ENCODE assay signal across 25 cellular contexts in genomic region chr12:79847417-79847816, GRCh38.
DNase-seq lines count a peak whose midpoint lies in the region; ATAC-seq, FAIRE-seq and TF ChIP-seq lines count a peak whose summit lies in the region.
"Had no signal": no experiment of that assay in that cellular context is flagged by ENCODE, and none has a peak within 500 bp of the region (broad histone marks: within the 10 kb centered on the region; RNA-seq: fewer than 3 reads in every experiment).

No MANE protein-coding gene starts in this region.

- peaks cover 41 to 63% (median 54%) of the 10 kb centered on the region in 4 donors for H3K4me1 Mint-ChIP-seq in CD4-positive, alpha-beta memory T cell
- H3K4me1 Mint-ChIP-seq in central memory CD8-positive, alpha-beta T cell = peaks cover 68% of the 10 kb centered on the region
- H3K4me1 Mint-ChIP-seq in natural killer cell = peaks cover 54 to 62% of the 10 kb centered on the region in 2 donors

- ATAC-seq in central memory CD8-positive, alpha-beta T cell (replicated peaks; ENCODE audit: extremely low read depth, poor library complexity, severe bottlenecking) = no peak
- ATAC-seq in natural killer cell = no peak
- ATAC-seq in HG03280 (IDR thresholded peaks at IDR 0.05; ENCODE audit: unreplicated experiment) = no peak
- no peak for ATAC-seq in GM21619 (IDR thresholded peaks at IDR 0.05; ENCODE audit: unreplicated experiment)
- ATAC-seq: left lobe of liver, Panc1 had no signal

- H3K36me3 Mint-ChIP-seq in CD4-positive, alpha-beta memory T cell = peaks cover 27 to 47% of the 10 kb centered on the region in 2 donors
- peaks cover 29% of the 10 kb centered on the region for H3K36me3 Mint-ChIP-seq in central memory CD8-positive, alpha-beta T cell (ENCODE audit: insufficient read depth)
- peaks cover 26% of the 10 kb centered on the region for H3K36me3 Mint-ChIP-seq in natural killer cell

- H3K9me3 ChIP-seq in CD4-positive, alpha-beta memory T cell (ENCODE audit: control insufficient read depth in 1 of 2, low read length in 2 of 2) = no peaks in the 10 kb centered on the region
- H3K9me3 ChIP-seq: prostate gland, sigmoid colon, tibial artery had no signal

- no peak overlapping the region for H3K4me3 ChIP-seq in CD4-positive, alpha-beta memory T cell (ENCODE audit: low read length in 2 of 2)
- H3K4me3 ChIP-seq: prostate gland, sigmoid colon, stomach, tibial artery had no signal

- TF ChIP-seq CTCF in natural killer cell (IDR thresholded peaks at IDR 0.05) = no peak

- H3K27me3 Mint-ChIP-seq in CD4-positive, alpha-beta memory T cell = no peaks in the 10 kb centered on the region
- H3K27me3 Mint-ChIP-seq in central memory CD8-positive, alpha-beta T cell = no peaks in the 10 kb centered on the region
- H3K27me3 Mint-ChIP-seq in natural killer cell (ENCODE audit: low read depth in 2 of 2) = no peaks in the 10 kb centered on the region
- H3K27me3 Mint-ChIP-seq: activated naive CD8-positive, alpha-beta T cell; CD4-positive, alpha-beta T cell had no signal

- H3K36me3 ChIP-seq in CD4-positive, alpha-beta memory T cell (ENCODE audit: insufficient read depth, low read length) = peaks cover 14% of the 10 kb centered on the region
- H3K36me3 ChIP-seq: prostate gland had no signal

- H3K4me3 Mint-ChIP-seq in CD4-positive, alpha-beta memory T cell = peak overlapping the region in 1 of 8 donors; percentile 2
- no peak overlapping the region for H3K4me3 Mint-ChIP-seq in central memory CD8-positive, alpha-beta T cell
- H3K4me3 Mint-ChIP-seq in natural killer cell = peak overlapping the region; percentile 1
- H3K4me3 Mint-ChIP-seq: activated T-helper 1 cell treated with anti-CD3 and anti-CD28 coated beads, Interleukin-12 subunit alpha, Interleukin-12 subunit beta, Interleukin-2, Interleukin-4 antibody, amounts not matched to agents 30 ng/mL and 10 ng/mL and 1 ng/mL, durations not matched to agents 14 hours and 24 hours and 36 hours; CD4-positive, alpha-beta T cell; nephron progenitor cell had no signal

- CTCF ChIA-PET in CD4-positive, alpha-beta memory T cell (lab: Charles Lee; ENCODE audit: partially characterized antibody) = no interaction called here

- no peaks in the 10 kb centered on the region for H3K27me3 ChIP-seq in CD4-positive, alpha-beta memory T cell (ENCODE audit: insufficient read depth, low read length)
- H3K27me3 ChIP-seq: sigmoid colon, stomach, tibial artery had no signal

- no peak overlapping the region for H3K27ac ChIP-seq in CD4-positive, alpha-beta memory T cell (ENCODE audit: low read depth, low read length)
- H3K27ac ChIP-seq: tibial artery had no signal

- intact Hi-C loops in CD4-positive, alpha-beta memory T cell (cut with micrococcal nuclease) = no loop called here
- intact Hi-C loops in natural killer cell (cut with micrococcal nuclease) = no loop called here

- peaks cover 33% of the 10 kb centered on the region for H3K4me1 ChIP-seq in CD4-positive, alpha-beta memory T cell (ENCODE audit: insufficient read depth, low read length)
- H3K4me1 ChIP-seq: prostate gland had no signal

- peak overlapping the region in 4 of 7 donors; percentile 2 to 43 (median 13) for H3K27ac Mint-ChIP-seq in CD4-positive, alpha-beta memory T cell
- H3K27ac Mint-ChIP-seq in central memory CD8-positive, alpha-beta T cell (ENCODE audit: low read depth) = peak overlapping the region; percentile 83
- H3K27ac Mint-ChIP-seq in natural killer cell = peak overlapping the region; percentile 79 to 81
- H3K27ac Mint-ChIP-seq: activated naive CD8-positive, alpha-beta T cell; activated T-helper 1 cell treated with anti-CD3 and anti-CD28 coated beads, Interleukin-12 subunit alpha, Interleukin-12 subunit beta, Interleukin-2, Interleukin-4 antibody, amounts not matched to agents 30 ng/mL and 10 ng/mL and 1 ng/mL, durations not matched to agents 14 hours and 24 hours and 36 hours; nephron progenitor cell had no signal

- FAIRE-seq in GM19239 (lab: Jason Lieb, UNC) = peak; percentile 26

- DNase-seq in CD4-positive, alpha-beta memory T cell = no peak
- no peak for DNase-seq in GM19239 (ENCODE audit: insufficient read length, low spot score)
- DNase-seq in central memory CD8-positive, alpha-beta T cell (ENCODE audit: low spot score in 2 of 2) = no peak
- no peak for DNase-seq in natural killer cell
- DNase-seq in central memory CD4-positive, alpha-beta T cell = no peak
- DNase-seq: CD4-positive, alpha-beta T cell; DMS53; effector CD4-positive, alpha-beta T cell; foreskin melanocyte; NCI-H1092; NCI-H187; NCI-H2171 treated with DMSO at 0.1 percent for 48 hours; NCI-H524 treated with DMSO at 0.1 percent for 48 hours; nephron progenitor cell; SIG-M5; sigmoid colon; stomach; tibial artery had no signal

- H3K9me3 Mint-ChIP-seq in CD4-positive, alpha-beta memory T cell = peaks cover 0 to 16% (median 10%) of the 10 kb centered on the region in 8 donors
- H3K9me3 Mint-ChIP-seq in central memory CD8-positive, alpha-beta T cell = peaks cover 6% of the 10 kb centered on the region
- H3K9me3 Mint-ChIP-seq in natural killer cell = peaks cover 5 to 9% of the 10 kb centered on the region in 2 donors

- POLR2A ChIA-PET in CD4-positive, alpha-beta memory T cell (lab: Charles Lee; ENCODE audit: partially characterized antibody) = no interaction called here

Comparison
In these comparisons a context has a peak if more than half of its experiments do, and no peak if none do; other contexts are left out.
1. H3K27ac Mint-ChIP-seq: peak in every context shown above with its lines; median percentile 83 in central memory CD8-positive, alpha-beta T cell; 80 in natural killer cell; 13 in CD4-positive, alpha-beta memory T cell.